ENCODE assay signal across 9 cellular contexts in genomic region chr5:149632311-149633251, GRCh38. TPM values are rescaled to one million over a fixed set of nuclear protein-coding genes. Genes with fewer than 3 reads are reported as not detected.
DNase-seq lines count a peak whose midpoint lies in the region; TF ChIP-seq lines count a peak whose summit lies in the region.
"Had no signal": no experiment of that assay in that cellular context is flagged by ENCODE, and none has a peak within 500 bp of the region (broad histone marks: within the 10 kb centered on the region; RNA-seq: fewer than 3 reads in every experiment).

No MANE protein-coding gene starts in this region.

- no peaks in the 10 kb centered on the region for H3K9me3 Mint-ChIP-seq in neural progenitor cell
- H3K9me3 Mint-ChIP-seq: activated T-cell treated with anti-CD3 and anti-CD28 coated beads, Interleukin-2, amount 50 U/mL, for 4 hours had no signal

- no peak overlapping the region for H3K27ac ChIP-seq in neural progenitor cell

- no peaks in the 10 kb centered on the region for H3K36me3 Mint-ChIP-seq in neural progenitor cell

- H3K27ac Mint-ChIP-seq in neural progenitor cell: peak overlapping the region; percentile 27

- no peaks in the 10 kb centered on the region for H3F3A ChIP-seq in neural progenitor cell (ENCODE audit: low read depth)

- H3K9me3 ChIP-seq in neural progenitor cell (ENCODE audit: low read depth): no peaks in the 10 kb centered on the region

- H3K27me3 ChIP-seq in neural progenitor cell: no peaks in the 10 kb centered on the region

- H3K4me2 ChIP-seq in neural progenitor cell: no peak overlapping the region

- no peak overlapping the region for H3K9ac ChIP-seq in neural progenitor cell

- no peak for TF ChIP-seq CTCF in epithelial cell of esophagus (IDR thresholded peaks at IDR 0.05; ENCODE audit: insufficient read depth, low read depth, low read length, missing control alignments)
- TF ChIP-seq CTCF in neural progenitor cell (IDR thresholded peaks at IDR 0.05): no peak

- no peak overlapping the region for H3K4me3 Mint-ChIP-seq in neural progenitor cell
- H3K4me3 Mint-ChIP-seq: activated T-cell treated with anti-CD3 and anti-CD28 coated beads, Interleukin-2, amount 50 U/mL, for 4 hours had no signal

- no peak overlapping the region for H3K4me3 ChIP-seq in epithelial cell of esophagus (ENCODE audit: low read length)
- H3K4me3 ChIP-seq in neural progenitor cell: no peak overlapping the region

- no peaks in the 10 kb centered on the region for H3K79me2 ChIP-seq in neural progenitor cell (ENCODE audit: low read depth)

- no peaks in the 10 kb centered on the region for H3K36me3 ChIP-seq in neural progenitor cell

- peaks cover 26% of the 10 kb centered on the region for H3K4me1 Mint-ChIP-seq in neural progenitor cell

- no peaks in the 10 kb centered on the region for H4K20me1 ChIP-seq in neural progenitor cell (ENCODE audit: low read depth)

- H2AFZ ChIP-seq in neural progenitor cell (replicated peaks): no peak overlapping the region

- H3K4me1 ChIP-seq in neural progenitor cell: peaks cover 8% of the 10 kb centered on the region

- H3K27me3 Mint-ChIP-seq in neural progenitor cell (ENCODE audit: insufficient read depth, low read depth): peaks cover 4% of the 10 kb centered on the region

- DNase-seq in DMS53 (lab: John Stamatoyannopoulos, UW) (peak; percentile 77), NCI-H526 (lab: John Stamatoyannopoulos, UW) (peak; percentile 95 to 98), epithelial cell of esophagus (ENCODE audit: low read depth) (peak; percentile 96), neural progenitor cell (ENCODE audit: low spot score) (no peak), globus pallidus (ENCODE audit: low spot score) (no peak), NCI-H2227 (lab: John Stamatoyannopoulos, UW; ENCODE audit: unreplicated experiment) (no peak), occipital lobe (lab: John Stamatoyannopoulos, UW) (no peak), NCI-H2227 treated with DMSO at 0.1 percent for 48 hours (lab: John Stamatoyannopoulos, UW) (no peak)
- DNase-seq: activated T-cell treated with anti-CD3 and anti-CD28 coated beads, Interleukin-2, amount 50 U/mL, for 4 hours had no signal

RNA-seq across cellular contexts. Expression of gene ARHGEF37, which starts 51.3 kb away (rescaled TPM):
- total RNA-seq in neural progenitor cell (ENCODE audit: low replicate concordance) (0.99 and 1.7 TPM in 2 replicates), occipital lobe (1.4 TPM)

Comparison
In these comparisons a context has a peak if more than half of its experiments do, and no peak if none do; other contexts are left out.
1. DNase-seq: peak in DMS53 (single experiment), NCI-H526 (2 of 2) and epithelial cell of esophagus (single experiment); none in neural progenitor cell (single experiment), globus pallidus (single experiment), NCI-H2227 (single experiment), occipital lobe (single experiment) and NCI-H2227 treated with DMSO at 0.1 percent for 48 hours (single experiment).